Comparison of ENCODE assay signal across 1 cellular context in the genomic region with DNA sequence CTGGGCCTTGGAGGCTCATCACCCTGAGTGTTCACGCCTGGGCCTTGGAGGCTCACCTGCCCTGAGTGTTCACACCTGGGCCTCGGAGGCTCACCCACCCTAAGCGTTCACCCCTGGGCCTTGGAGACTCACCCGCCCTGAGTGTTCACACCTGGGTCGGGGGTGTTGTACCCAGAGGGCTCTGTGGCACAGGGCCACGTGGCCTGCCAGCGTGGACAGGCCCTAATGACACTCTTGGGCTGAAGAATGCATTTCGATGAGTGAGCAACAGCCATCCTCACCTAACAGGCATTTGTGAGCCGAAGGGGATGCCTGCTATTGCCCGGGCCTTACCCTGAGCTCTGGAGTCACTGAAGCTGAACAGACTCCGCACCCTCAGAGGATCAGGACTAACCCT.
TF ChIP-seq lines count a peak whose summit lies in the region.

No MANE protein-coding gene starts in this region.

TF ChIP-seq in liver, 16 proteins besides CTCF, POLR2A, EP300 and RAD21 (continued from another document):
- TF ChIP-seq JUND (IDR thresholded peaks at IDR 0.05): no peak
- no peak for TF ChIP-seq FOXA1 (IDR thresholded peaks at IDR 0.05)
- TF ChIP-seq FOXA2 (IDR thresholded peaks at IDR 0.05): no peak
- TF ChIP-seq, protein P1, sequence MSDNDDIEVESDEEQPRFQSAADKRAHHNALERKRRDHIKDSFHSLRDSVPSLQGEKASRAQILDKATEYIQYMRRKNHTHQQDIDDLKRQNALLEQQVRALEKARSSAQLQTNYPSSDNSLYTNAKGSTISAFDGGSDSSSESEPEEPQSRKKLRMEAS (IDR thresholded peaks at IDR 0.05): no peak
- TF ChIP-seq TAF1 (conservative IDR thresholded peaks at IDR 0.05): no peak
- TF ChIP-seq, protein P2, sequence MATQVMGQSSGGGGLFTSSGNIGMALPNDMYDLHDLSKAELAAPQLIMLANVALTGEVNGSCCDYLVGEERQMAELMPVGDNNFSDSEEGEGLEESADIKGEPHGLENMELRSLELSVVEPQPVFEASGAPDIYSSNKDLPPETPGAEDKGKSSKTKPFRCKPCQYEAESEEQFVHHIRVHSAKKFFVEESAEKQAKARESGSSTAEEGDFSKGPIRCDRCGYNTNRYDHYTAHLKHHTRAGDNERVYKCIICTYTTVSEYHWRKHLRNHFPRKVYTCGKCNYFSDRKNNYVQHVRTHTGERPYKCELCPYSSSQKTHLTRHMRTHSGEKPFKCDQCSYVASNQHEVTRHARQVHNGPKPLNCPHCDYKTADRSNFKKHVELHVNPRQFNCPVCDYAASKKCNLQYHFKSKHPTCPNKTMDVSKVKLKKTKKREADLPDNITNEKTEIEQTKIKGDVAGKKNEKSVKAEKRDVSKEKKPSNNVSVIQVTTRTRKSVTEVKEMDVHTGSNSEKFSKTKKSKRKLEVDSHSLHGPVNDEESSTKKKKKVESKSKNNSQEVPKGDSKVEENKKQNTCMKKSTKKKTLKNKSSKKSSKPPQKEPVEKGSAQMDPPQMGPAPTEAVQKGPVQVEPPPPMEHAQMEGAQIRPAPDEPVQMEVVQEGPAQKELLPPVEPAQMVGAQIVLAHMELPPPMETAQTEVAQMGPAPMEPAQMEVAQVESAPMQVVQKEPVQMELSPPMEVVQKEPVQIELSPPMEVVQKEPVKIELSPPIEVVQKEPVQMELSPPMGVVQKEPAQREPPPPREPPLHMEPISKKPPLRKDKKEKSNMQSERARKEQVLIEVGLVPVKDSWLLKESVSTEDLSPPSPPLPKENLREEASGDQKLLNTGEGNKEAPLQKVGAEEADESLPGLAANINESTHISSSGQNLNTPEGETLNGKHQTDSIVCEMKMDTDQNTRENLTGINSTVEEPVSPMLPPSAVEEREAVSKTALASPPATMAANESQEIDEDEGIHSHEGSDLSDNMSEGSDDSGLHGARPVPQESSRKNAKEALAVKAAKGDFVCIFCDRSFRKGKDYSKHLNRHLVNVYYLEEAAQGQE (IDR thresholded peaks at IDR 0.05): no peak
- TF ChIP-seq, protein P3, sequence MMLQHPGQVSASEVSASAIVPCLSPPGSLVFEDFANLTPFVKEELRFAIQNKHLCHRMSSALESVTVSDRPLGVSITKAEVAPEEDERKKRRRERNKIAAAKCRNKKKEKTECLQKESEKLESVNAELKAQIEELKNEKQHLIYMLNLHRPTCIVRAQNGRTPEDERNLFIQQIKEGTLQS (IDR thresholded peaks at IDR 0.05): no peak
- no peak for TF ChIP-seq NR2F2 (IDR thresholded peaks at IDR 0.05)
- no peak for TF ChIP-seq SP1 (IDR thresholded peaks at IDR 0.05)
